Comparison of ENCODE assay signal across 8 cellular contexts in the genomic region with DNA sequence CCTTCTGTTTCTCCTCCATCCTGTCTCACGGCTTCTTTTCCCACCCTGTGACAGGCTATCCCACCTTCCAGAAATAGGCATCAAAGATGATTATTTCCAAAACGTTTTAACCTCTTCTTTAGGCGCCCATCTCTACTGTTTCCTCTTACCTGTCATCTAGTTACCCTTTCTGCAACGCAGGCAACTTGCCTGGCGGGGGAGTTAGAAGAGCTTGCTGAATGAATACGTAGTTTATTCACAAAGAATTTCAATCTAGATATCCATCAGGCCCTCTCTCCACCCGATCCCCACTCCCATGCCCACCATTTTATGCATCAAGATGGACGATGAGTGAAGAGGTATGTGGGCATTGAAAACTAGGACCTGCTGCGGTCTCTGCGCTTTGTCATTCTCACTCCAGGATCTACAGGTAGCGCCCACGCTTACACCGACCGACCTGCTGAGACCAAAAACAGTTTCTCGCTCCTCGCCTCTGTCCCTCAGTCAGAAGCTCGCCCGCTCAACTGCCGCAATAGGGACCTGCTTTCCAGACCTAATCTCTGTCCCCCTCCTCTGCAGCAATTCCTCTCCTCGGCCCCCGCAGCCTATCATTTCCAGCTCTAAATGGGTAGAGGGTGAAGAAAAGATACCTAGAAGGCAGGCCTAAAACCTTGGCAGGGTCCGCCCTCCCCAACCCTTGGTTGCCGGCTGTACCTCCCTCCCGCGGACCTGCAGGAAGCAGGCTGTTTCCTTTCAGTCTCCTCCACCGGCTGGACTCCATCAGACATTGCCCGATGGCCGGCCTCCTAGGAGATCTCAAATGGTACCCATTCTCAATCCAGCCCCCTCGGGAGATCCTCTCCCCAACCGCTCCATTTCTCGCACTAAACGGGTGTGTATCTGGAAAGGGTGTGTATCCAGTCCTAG. TPM values are rescaled to one million over a fixed set of nuclear protein-coding genes. Genes with fewer than 3 reads are reported as not detected.
A peak's percentile ranks its signal among the peaks of the same experiment; 100 is the strongest.
DNase-seq lines count a peak whose midpoint lies in the region; ATAC-seq lines count a peak whose summit lies in the region.

No MANE protein-coding gene starts in this region.

- peak; percentile 42 for ATAC-seq in GM21529 (IDR thresholded peaks at IDR 0.05; ENCODE audit: unreplicated experiment)

- peak overlapping the region; percentile 80 for H3K4me3 ChIP-seq in iPS-18a (ENCODE audit: low read length)

- H3K36me3 ChIP-seq in iPS-18a (ENCODE audit: control insufficient read depth, low read depth, low read length), result no peaks in the 10 kb centered on the region

- H3K27ac ChIP-seq in iPS-18a (ENCODE audit: low read length), result no peak overlapping the region

- peaks cover 6% of the 10 kb centered on the region for H3K27me3 ChIP-seq in iPS-18a (ENCODE audit: control insufficient read depth, insufficient read depth, low read length)

- peak; percentile 3 for DNase-seq in Ammon's horn (ENCODE audit: low spot score)
- DNase-seq in NCI-H1105 (lab: John Stamatoyannopoulos, UW), result peak; percentile 11
- peak; percentile 18 for DNase-seq in activated naive CD4-positive, alpha-beta T cell treated with anti-CD3 and anti-CD28 coated beads, Interleukin-2, amount 50 U/mL, for 16 hours
- peak; percentile 24 to 25 for DNase-seq in stimulated activated CD4-positive, alpha-beta T cell treated with anti-CD3 and anti-CD28 coated beads, Interleukin-2, amount 100 ng/mL, for 24 hours
- no peak for DNase-seq in NOMO-1 treated with DMSO at 0.1 percent for 48 hours (lab: John Stamatoyannopoulos, UW; ENCODE audit: unreplicated experiment)
- DNase-seq in mesenteric fat pad (ENCODE audit: low spot score), result no peak

- H3K9ac ChIP-seq in iPS-18a (ENCODE audit: low read length), result peak overlapping the region; percentile 50

- H3K4me1 ChIP-seq in iPS-18a (ENCODE audit: control insufficient read depth, low read depth, low read length), result no peaks in the 10 kb centered on the region

- peaks cover 17% of the 10 kb centered on the region for H3K9me3 ChIP-seq in iPS-18a (ENCODE audit: control insufficient read depth, low read depth, low read length)

RNA-seq across cellular contexts. Expression of a gene that starts 0.6 kb away (rescaled TPM):
- total RNA-seq in mesenteric fat pad, result 1.2 TPM

RNA-seq across cellular contexts. Expression of a gene that starts 12.9 kb away (rescaled TPM):
- not detected for total RNA-seq in mesenteric fat pad

RNA-seq across cellular contexts. Expression of a gene that starts 29.7 kb away (rescaled TPM):
- 0.32 TPM for total RNA-seq in mesenteric fat pad

RNA-seq across cellular contexts. Expression of a gene that starts 59.9 kb away (rescaled TPM):
- not detected for total RNA-seq in mesenteric fat pad

Comparison
In these comparisons a context has a peak if more than half of its experiments do, and no peak if none do; other contexts are left out.
1. DNase-seq: peak in Ammon's horn (single experiment), NCI-H1105 (single experiment), activated naive CD4-positive, alpha-beta T cell treated with anti-CD3 and anti-CD28 coated beads, Interleukin-2, amount 50 U/mL, for 16 hours (single experiment) and stimulated activated CD4-positive, alpha-beta T cell treated with anti-CD3 and anti-CD28 coated beads, Interleukin-2, amount 100 ng/mL, for 24 hours (2 of 2); none in NOMO-1 treated with DMSO at 0.1 percent for 48 hours (single experiment) and mesenteric fat pad (single experiment).